In the genomic region with DNA sequence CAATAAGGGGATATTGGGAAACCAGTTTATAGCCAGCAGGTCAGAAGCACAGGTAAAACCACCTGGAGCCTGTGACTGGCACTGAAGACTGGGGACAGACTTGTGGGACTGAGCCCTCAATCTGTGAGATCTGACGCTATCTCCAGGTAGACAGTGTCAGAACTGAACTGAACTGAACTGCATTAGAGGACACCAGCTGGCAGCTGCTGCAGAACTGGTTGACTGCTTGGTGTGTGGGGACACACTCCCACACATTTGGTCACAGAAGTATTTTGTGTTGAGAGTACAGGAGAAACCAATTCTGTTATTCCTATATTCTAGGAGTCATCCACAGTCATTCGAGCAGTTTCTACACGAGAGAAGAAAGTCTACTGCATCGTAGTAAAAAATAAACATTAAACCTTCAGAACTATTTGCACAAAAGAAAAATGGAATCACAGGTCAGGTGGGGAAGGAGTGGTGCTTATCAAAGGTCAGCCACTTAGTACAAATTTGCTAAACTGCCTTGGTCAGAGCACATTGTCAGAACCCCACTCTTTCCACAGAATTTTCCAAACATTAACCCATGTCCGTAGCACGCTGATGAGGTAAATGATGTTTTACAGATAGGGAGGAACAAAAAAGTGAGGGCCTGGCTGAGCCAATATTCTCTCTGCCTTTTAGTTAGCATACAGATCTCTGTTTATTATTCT, we compare ENCODE assay signal across 10 cellular contexts.
DNase-seq lines count a peak whose midpoint lies in the region; ATAC-seq and TF ChIP-seq lines count a peak whose summit lies in the region.
"Had no signal": no experiment of that assay in that cellular context is flagged by ENCODE, and none has a peak within 500 bp of the region (broad histone marks: within the 10 kb centered on the region; RNA-seq: fewer than 3 reads in every experiment).

No MANE protein-coding gene starts in this region.

- H3K4me1 ChIP-seq in body of pancreas (peaks cover 55% of the 10 kb centered on the region), neural progenitor cell (peaks cover 21% of the 10 kb centered on the region), adrenal gland (replicated peaks in 1 of 2) (peaks cover 6 to 24% of the 10 kb centered on the region in 2 donors), smooth muscle cell (ENCODE audit: low read depth) (no peaks in the 10 kb centered on the region)

- H3K27ac Mint-ChIP-seq in neural progenitor cell = no peak overlapping the region

- H3K36me3 Mint-ChIP-seq in neural progenitor cell = peaks cover 1% of the 10 kb centered on the region

- H4K20me1 ChIP-seq in neural progenitor cell (ENCODE audit: low read depth) = peaks cover 55% of the 10 kb centered on the region
- H4K20me1 ChIP-seq in smooth muscle cell (ENCODE audit: low read depth) = peaks cover 88% of the 10 kb centered on the region

- peak overlapping the region; percentile 46 for H3K4me2 ChIP-seq in neural progenitor cell
- H3K4me2 ChIP-seq in smooth muscle cell = no peak overlapping the region

- no peaks in the 10 kb centered on the region for H3F3A ChIP-seq in neural progenitor cell (ENCODE audit: low read depth)
- no peaks in the 10 kb centered on the region for H3F3A ChIP-seq in smooth muscle cell (ENCODE audit: low read depth)

- peaks cover 2% of the 10 kb centered on the region for H3K27me3 Mint-ChIP-seq in neural progenitor cell (ENCODE audit: insufficient read depth, low read depth)

- H3K9me3 ChIP-seq in body of pancreas = no peaks in the 10 kb centered on the region
- H3K9me3 ChIP-seq in neural progenitor cell (ENCODE audit: low read depth) = peaks cover 4% of the 10 kb centered on the region
- H3K9me3 ChIP-seq in adrenal gland (replicated peaks in 1 of 3) = no peaks in the 10 kb centered on the region
- H3K9me3 ChIP-seq in smooth muscle cell (replicated peaks; ENCODE audit: low read depth) = no peaks in the 10 kb centered on the region

- peaks cover 20% of the 10 kb centered on the region for H3K4me1 Mint-ChIP-seq in neural progenitor cell

- H3K9ac ChIP-seq in neural progenitor cell = peak overlapping the region; percentile 24
- no peak overlapping the region for H3K9ac ChIP-seq in smooth muscle cell (ENCODE audit: low read depth)

- ATAC-seq in HG02798 (IDR thresholded peaks at IDR 0.05; ENCODE audit: poor library complexity, unreplicated experiment) (peak; percentile 53), body of pancreas (peak; percentile 67), GM18520 (IDR thresholded peaks at IDR 0.05; ENCODE audit: unreplicated experiment) (no peak)

- WGBS in body of pancreas, 2 donors = 2 to 17% methylated on average over 6 of the region's 6 CpGs
- 87 to 96% (median 93%) methylated on average over 6 of the region's 6 CpGs for WGBS in adrenal gland, 4 donors
- 87% methylated on average over 6 of the region's 6 CpGs for WGBS in smooth muscle cell (ENCODE audit: low lambda C conversion rate)

- TF ChIP-seq POLR2A in body of pancreas (IDR thresholded peaks at IDR 0.05) (no peak), adrenal gland (IDR thresholded peaks at IDR 0.05) (no peak)

- DNase-seq in GM12865 (ENCODE audit: low read depth) (peak; percentile 57), body of pancreas (peak in 2 of 4 donors; percentile 21 to 40), neural progenitor cell (ENCODE audit: low spot score) (no peak), adrenal gland (no peak), smooth muscle cell (lab: John Stamatoyannopoulos, UW; ENCODE audit: unreplicated experiment) (no peak), SW 1271 (lab: John Stamatoyannopoulos, UW) (no peak)
- DNase-seq: NCI-H1930 had no signal

- intact Hi-C loops in body of pancreas (cut with DNase I) (no loop called here), adrenal gland (cut with DNase I) (no loop called here)

- H2AFZ ChIP-seq in neural progenitor cell (replicated peaks) = no peak overlapping the region
- H2AFZ ChIP-seq in smooth muscle cell (ENCODE audit: low read depth) = no peak overlapping the region

- H3K4me3 Mint-ChIP-seq in neural progenitor cell = peak overlapping the region; percentile 3

- TF ChIP-seq CTCF in GM12865 (IDR thresholded peaks at IDR 0.05; ENCODE audit: insufficient read depth, low read depth, low read length, missing control alignments) (no peak), body of pancreas (IDR thresholded peaks at IDR 0.05) (no peak), neural progenitor cell (IDR thresholded peaks at IDR 0.05) (no peak), adrenal gland (IDR thresholded peaks at IDR 0.05) (no peak), smooth muscle cell (IDR thresholded peaks at IDR 0.05; ENCODE audit: borderline replicate concordance, insufficient read depth, poor library complexity, severe bottlenecking) (no peak)

- no peak overlapping the region for H3K4me3 ChIP-seq in GM12865 (ENCODE audit: low read depth, low read length)
- H3K4me3 ChIP-seq in body of pancreas = no peak overlapping the region
- no peak overlapping the region for H3K4me3 ChIP-seq in neural progenitor cell
- H3K4me3 ChIP-seq in adrenal gland = no peak overlapping the region
- no peak overlapping the region for H3K4me3 ChIP-seq in smooth muscle cell

- H3K27ac ChIP-seq in body of pancreas (peak overlapping the region; percentile 48 to 82 (median 70)), neural progenitor cell (peak overlapping the region; percentile 58), adrenal gland (no peak overlapping the region), smooth muscle cell (ENCODE audit: low read depth) (no peak overlapping the region)
- H3K27ac ChIP-seq: epithelial cell of prostate had no signal

- H3K9me3 Mint-ChIP-seq in neural progenitor cell = no peaks in the 10 kb centered on the region

- H3K36me3 ChIP-seq in body of pancreas (replicated peaks in 1 of 2; ENCODE audit: insufficient read depth in 1 of 2, low read depth in 2 of 2) = no peaks in the 10 kb centered on the region
- H3K36me3 ChIP-seq in neural progenitor cell = peaks cover 4% of the 10 kb centered on the region
- H3K36me3 ChIP-seq in adrenal gland (replicated peaks in 1 of 2) = no peaks in the 10 kb centered on the region
- peaks cover 5% of the 10 kb centered on the region for H3K36me3 ChIP-seq in smooth muscle cell (ENCODE audit: low read depth)

- H3K27me3 ChIP-seq in body of pancreas (no peaks in the 10 kb centered on the region), neural progenitor cell (no peaks in the 10 kb centered on the region), adrenal gland (no peaks in the 10 kb centered on the region), smooth muscle cell (ENCODE audit: low read depth) (no peaks in the 10 kb centered on the region)

- H3K79me2 ChIP-seq in neural progenitor cell (ENCODE audit: low read depth) = peaks cover 93% of the 10 kb centered on the region
- H3K79me2 ChIP-seq in smooth muscle cell (ENCODE audit: low read depth) = peaks cover 32% of the 10 kb centered on the region

Comparison
In these comparisons a context has a peak if more than half of its experiments do, and no peak if none do; other contexts are left out.
1. H3K27ac ChIP-seq: peak in body of pancreas (4 of 4) and neural progenitor cell (single experiment); none in adrenal gland (0 of 5) and smooth muscle cell (single experiment).